In the genomic region with DNA sequence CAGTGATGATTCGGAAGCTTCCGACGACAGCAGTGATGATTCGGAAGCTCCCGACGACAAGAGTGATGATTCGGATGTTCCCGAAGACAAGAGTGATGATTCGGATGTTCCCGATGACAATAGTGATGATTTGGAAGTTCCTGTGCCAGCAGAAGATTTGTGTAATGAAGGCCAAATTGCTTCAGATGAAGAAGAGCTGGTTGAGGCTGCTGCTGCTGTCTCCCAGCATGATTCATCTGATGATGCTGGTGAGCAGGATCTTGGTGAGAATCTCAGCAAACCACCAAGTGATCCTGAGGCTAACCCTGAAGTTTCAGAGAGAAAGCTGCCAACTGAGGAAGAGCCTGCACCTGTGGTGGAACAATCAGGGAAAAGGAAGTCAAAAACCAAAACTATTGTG, we compare ENCODE assay signal across 28 cellular contexts. TPM values are rescaled to one million over a fixed set of nuclear protein-coding genes. Genes with fewer than 3 reads are reported as not detected.
DNase-seq lines count a peak whose midpoint lies in the region; ATAC-seq, FAIRE-seq and TF ChIP-seq lines count a peak whose summit lies in the region.
"Had no signal": no experiment of that assay in that cellular context is flagged by ENCODE, and none has a peak within 500 bp of the region (broad histone marks: within the 10 kb centered on the region; RNA-seq: fewer than 3 reads in every experiment).

No MANE protein-coding gene starts in this region.

- intact Hi-C loops in cardiac septum (cut with DNase I) (no loop called here), heart right ventricle (cut with DNase I) (loop anchor here in 1 of 10 donors (10.0 kb wide), 1 partner anchor 59 kb away; no protein-coding TSS in a partner anchor), stomach (cut with DNase I; ENCODE audit: low total_unique reads) (no loop called here), kidney (cut with DNase I) (no loop called here)
- intact Hi-C loops in activated CD8-positive, alpha-beta T cell treated with anti-CD3 and anti-CD28 coated beads for 36 hours (cut with micrococcal nuclease): no loop called here

- no peak for ATAC-seq in heart right ventricle
- ATAC-seq in activated CD8-positive, alpha-beta T cell treated with anti-CD3 and anti-CD28 coated beads for 36 hours: no peak
- ATAC-seq: gastrocnemius medialis had no signal

- POLR2A ChIA-PET in activated CD8-positive, alpha-beta T cell treated with anti-CD3 and anti-CD28 coated beads for 36 hours (lab: Charles Lee): no interaction called here

- H3K27ac Mint-ChIP-seq in activated CD8-positive, alpha-beta T cell treated with anti-CD3 and anti-CD28 coated beads for 36 hours: peak overlapping the region; percentile 55
- H3K27ac Mint-ChIP-seq: activated B cell treated with CpG ODN at 0.5 μM for 24 hours, mesothelial cell of epicardium had no signal

- H3K9me3 ChIP-seq in heart right ventricle: peaks cover 0 to 15% (median 0%) of the 10 kb centered on the region in 11 donors
- peaks cover 0 to 6% (median 0%) of the 10 kb centered on the region in 4 donors for H3K9me3 ChIP-seq in stomach
- H3K9me3 ChIP-seq in kidney (ENCODE audit: control insufficient read depth in 1 of 2, low read length in 2 of 2): no peaks in the 10 kb centered on the region
- H3K9me3 ChIP-seq: thoracic aorta had no signal

- no peak overlapping the region for H3K27ac ChIP-seq in heart right ventricle
- H3K27ac ChIP-seq in stomach: no peak overlapping the region
- H3K27ac ChIP-seq in kidney (ENCODE audit: low read depth in 2 of 2, low read length in 2 of 2): no peak overlapping the region
- H3K27ac ChIP-seq: coronary artery, epithelial cell of prostate, thoracic aorta had no signal

- no peak overlapping the region for H3K4me3 Mint-ChIP-seq in activated CD8-positive, alpha-beta T cell treated with anti-CD3 and anti-CD28 coated beads for 36 hours
- H3K4me3 Mint-ChIP-seq: activated B cell treated with CpG ODN at 0.5 μM for 24 hours; CD4-positive, CD25-positive, alpha-beta regulatory T cell; IgD-negative memory B cell; mesothelial cell of epicardium had no signal

- H3K4me3 ChIP-seq in heart right ventricle (no peak overlapping the region), fibroblast of mammary gland (ENCODE audit: control insufficient read depth, low read depth, low read length) (no peak overlapping the region), stomach (no peak overlapping the region), kidney (ENCODE audit: low read length in 2 of 2) (no peak overlapping the region)
- H3K4me3 ChIP-seq: coronary artery, gastrocnemius medialis, smooth muscle cell, thoracic aorta had no signal

- peak; percentile 31 for DNase-seq in cardiac septum (ENCODE audit: low spot score)
- no peak for DNase-seq in heart right ventricle
- DNase-seq in activated CD8-positive, alpha-beta T cell treated with anti-CD3 and anti-CD28 coated beads for 36 hours: no peak
- peak; percentile 88 for DNase-seq in fibroblast of mammary gland (ENCODE audit: low read depth)
- DNase-seq in stomach: no peak
- no peak for DNase-seq in effector CD4-positive, alpha-beta T cell
- DNase-seq in NCI-H2171 (lab: John Stamatoyannopoulos, UW): no peak
- DNase-seq in kidney: no peak
- DNase-seq: activated B cell treated with CpG ODN at 0.5 μM for 24 hours; activated effector memory CD4-positive, alpha-beta T cell treated with anti-CD3 and anti-CD28 coated beads, Interleukin-2, amount 50 U/mL, for 16 hours; CD4-positive, CD25-positive, alpha-beta regulatory T cell; DMS53; gastrocnemius medialis; MM.1S; NCI-H1694 treated with DMSO at 0.1 percent for 48 hours; NCI-H2227 treated with DMSO at 0.1 percent for 48 hours; NCI-H774; OCI-M1; stimulated activated CD8-positive, alpha-beta memory T cell treated with anti-CD3 and anti-CD28 coated beads, Interleukin-4, amount 100 ng/mL, for 48 hours had no signal

- peaks cover 0 to 81% (median 13%) of the 10 kb centered on the region in 9 donors for H3K36me3 ChIP-seq in heart right ventricle
- H3K36me3 ChIP-seq in stomach: peaks cover 0 to 94% (median 86%) of the 10 kb centered on the region in 4 donors
- peaks cover 12 to 29% of the 10 kb centered on the region in 2 donors for H3K36me3 ChIP-seq in kidney (ENCODE audit: control insufficient read depth in 1 of 2, insufficient read depth in 2 of 2, low read length in 2 of 2)

- H3K27me3 Mint-ChIP-seq in activated CD8-positive, alpha-beta T cell treated with anti-CD3 and anti-CD28 coated beads for 36 hours: no peaks in the 10 kb centered on the region
- H3K27me3 Mint-ChIP-seq: activated B cell treated with CpG ODN at 0.5 μM for 24 hours; CD4-positive, CD25-positive, alpha-beta regulatory T cell had no signal

- no peak for TF ChIP-seq POLR2A in stomach (IDR thresholded peaks at IDR 0.05)

- H3K27me3 ChIP-seq in heart right ventricle: no peaks in the 10 kb centered on the region
- no peaks in the 10 kb centered on the region for H3K27me3 ChIP-seq in stomach
- H3K27me3 ChIP-seq: gastrocnemius medialis had no signal

- H3K9ac ChIP-seq in kidney (ENCODE audit: low read length in 2 of 2): no peak overlapping the region

- H3K4me1 Mint-ChIP-seq in activated CD8-positive, alpha-beta T cell treated with anti-CD3 and anti-CD28 coated beads for 36 hours (ENCODE audit: low read depth): peaks cover 67% of the 10 kb centered on the region
- H3K4me1 Mint-ChIP-seq: mesothelial cell of epicardium had no signal

- WGBS in heart right ventricle, 2 donors: 85 to 89% methylated on average over 10 of the region's 10 CpGs
- 85 to 96% (median 93%) methylated on average over 10 of the region's 10 CpGs for WGBS in stomach, 5 donors

- CTCF ChIA-PET in activated CD8-positive, alpha-beta T cell treated with anti-CD3 and anti-CD28 coated beads for 36 hours (lab: Charles Lee): interaction anchor here (0.8 to 1.2 kb wide), 3 partner anchors 19 to 48 kb away, joined by 3 to 5 read pairs (median 3); no protein-coding TSS in a partner anchor

- no peak for FAIRE-seq in kidney (lab: Jason Lieb, UNC)

- no peak for TF ChIP-seq CTCF in heart right ventricle (IDR thresholded peaks at IDR 0.05)
- TF ChIP-seq CTCF in activated CD8-positive, alpha-beta T cell treated with anti-CD3 and anti-CD28 coated beads for 36 hours (IDR thresholded peaks at IDR 0.05): no peak
- no peak for TF ChIP-seq CTCF in fibroblast of mammary gland (conservative IDR thresholded peaks at IDR 0.05; ENCODE audit: control insufficient read depth, insufficient read depth, low read depth, low read length)
- no peak for TF ChIP-seq CTCF in stomach (IDR thresholded peaks at IDR 0.05)
- TF ChIP-seq CTCF in kidney (IDR thresholded peaks at IDR 0.05; ENCODE audit: borderline replicate concordance, extremely low read depth, insufficient read depth): no peak

- H3K9me3 Mint-ChIP-seq in activated CD8-positive, alpha-beta T cell treated with anti-CD3 and anti-CD28 coated beads for 36 hours: peaks cover 9% of the 10 kb centered on the region
- H3K9me3 Mint-ChIP-seq: activated B cell treated with CpG ODN at 0.5 μM for 24 hours; CD4-positive, CD25-positive, alpha-beta regulatory T cell; IgD-negative memory B cell had no signal

- peaks cover 85% of the 10 kb centered on the region for H3K36me3 Mint-ChIP-seq in activated CD8-positive, alpha-beta T cell treated with anti-CD3 and anti-CD28 coated beads for 36 hours (ENCODE audit: low read depth)

- H3K4me1 ChIP-seq in heart right ventricle: peaks cover 0 to 17% (median 6%) of the 10 kb centered on the region in 9 donors
- H3K4me1 ChIP-seq in stomach: no peaks in the 10 kb centered on the region
- H3K4me1 ChIP-seq in kidney (ENCODE audit: control insufficient read depth in 1 of 2, insufficient read depth in 1 of 2, low read depth in 1 of 2, low read length in 2 of 2): no peaks in the 10 kb centered on the region

- TF ChIP-seq EP300 in stomach (IDR thresholded peaks at IDR 0.05): no peak

RNA-seq across cellular contexts. Expression of gene CXCR3, which starts 14.2 kb away (rescaled TPM):
- total RNA-seq in cardiac septum (0.13 TPM), heart right ventricle (1 to 10 TPM in 1 of 10 donors, under 1 TPM in 3, not detected in 6; 0.17 to 2.7 (median 0.38) TPM), stomach (not detected), kidney (1.7 TPM)
- polyA plus RNA-seq in heart right ventricle (under 1 TPM; 0.10 to 0.15 TPM), stomach (1 to 10 TPM in 1 of 3 donors, under 1 TPM in 2; 0.19 to 1.5 (median 0.28) TPM), kidney (ENCODE audit: insufficient read depth, low read depth, low replicate concordance) (0.24 TPM)
- 10 to 100 TPM; 42.4 to 43.8 TPM for total RNA-seq in activated CD8-positive, alpha-beta T cell treated with anti-CD3 and anti-CD28 coated beads for 36 hours
- total RNA-seq: gastrocnemius medialis, mesothelial cell of epicardium, pulmonary artery endothelial cell, smooth muscle cell had no signal
- polyA plus RNA-seq: AG04450, neural cell had no signal

RNA-seq across cellular contexts. Expression of gene GCNA, which starts 25.9 kb away (rescaled TPM):
- total RNA-seq in cardiac septum: 1.4 TPM
- total RNA-seq in heart right ventricle: 1 to 10 TPM in 7 of 10 donors, under 1 TPM in 3; 0.53 to 2.7 (median 1.2) TPM
- polyA plus RNA-seq in heart right ventricle: 1 to 10 TPM; 1.5 to 1.7 TPM
- total RNA-seq in activated CD8-positive, alpha-beta T cell treated with anti-CD3 and anti-CD28 coated beads for 36 hours: 1 to 10 TPM; 3.5 to 5.1 TPM
- 10 to 100 TPM in 2 of 5 donors, 1 to 10 TPM in 3; 1.5 to 18.3 (median 4.1) TPM for total RNA-seq in stomach
- 1 to 10 TPM in 1 of 3 donors, under 1 TPM in 2; 0.46 to 1.7 (median 0.50) TPM for polyA plus RNA-seq in stomach
- total RNA-seq in kidney: 2.7 TPM
- 1.6 TPM for polyA plus RNA-seq in kidney (ENCODE audit: insufficient read depth, low read depth, low replicate concordance)

Comparison
In these comparisons a context has a peak if more than half of its experiments do, and no peak if none do; other contexts are left out.
1. DNase-seq: peak in cardiac septum (single experiment) and fibroblast of mammary gland (single experiment); none in heart right ventricle (0 of 2), activated CD8-positive, alpha-beta T cell treated with anti-CD3 and anti-CD28 coated beads for 36 hours (single experiment), stomach (single experiment), effector CD4-positive, alpha-beta T cell (single experiment), NCI-H2171 (single experiment) and kidney (single experiment).
2. RNA of gene CXCR3, which starts 14.2 kb away (total RNA-seq): 42.4 to 43.8 TPM in activated CD8-positive, alpha-beta T cell treated with anti-CD3 and anti-CD28 coated beads for 36 hours; 1.7 TPM in kidney (single experiment), 0.13 TPM in cardiac septum (single experiment), 0.17 to 2.7 TPM in heart right ventricle and not detected in stomach; every median in the first group is over 10 times any median in the second.